Comparison of ENCODE assay signal across 11 cellular contexts in the genomic region with DNA sequence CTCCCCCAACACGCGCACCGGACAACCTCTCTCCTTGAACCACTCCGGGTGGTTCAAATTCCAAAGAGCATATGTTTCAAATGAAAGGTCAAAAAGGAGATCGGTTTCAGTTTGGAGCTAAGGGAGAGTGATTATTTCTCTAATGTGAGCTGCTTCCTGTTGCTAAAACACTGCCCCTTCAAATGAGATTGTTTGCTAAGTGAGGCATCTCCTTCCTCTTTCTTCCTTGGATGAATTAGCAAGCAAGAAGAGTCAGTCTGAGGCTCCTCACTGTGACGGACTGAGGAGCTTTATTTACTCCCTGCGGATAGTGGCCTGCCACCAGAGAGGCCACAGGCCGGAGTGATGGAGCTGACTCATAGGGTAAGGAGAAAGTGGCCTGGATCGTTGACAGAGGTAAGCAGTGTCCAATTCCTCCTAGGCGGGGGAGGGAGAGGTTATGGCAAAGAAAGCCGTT.
DNase-seq lines count a peak whose midpoint lies in the region; ATAC-seq, FAIRE-seq and TF ChIP-seq lines count a peak whose summit lies in the region.
"Had no signal": no experiment of that assay in that cellular context is flagged by ENCODE, and none has a peak within 500 bp of the region (broad histone marks: within the 10 kb centered on the region; RNA-seq: fewer than 3 reads in every experiment).

No MANE protein-coding gene starts in this region.

- intact Hi-C loops in A673 (cut with micrococcal nuclease; ENCODE audit: unreplicated experiment) (no loop called here), IMR-90 (cut with micrococcal nuclease) (no loop called here)

- H3K4me1 ChIP-seq in A673 (ENCODE audit: insufficient read depth, low read length, poor library complexity, severe bottlenecking): no peaks in the 10 kb centered on the region
- peaks cover 6% of the 10 kb centered on the region for H3K4me1 ChIP-seq in IMR-90 (ENCODE audit: control insufficient read depth, insufficient read depth, low read length)
- peaks cover 6% of the 10 kb centered on the region for H3K4me1 ChIP-seq in astrocyte (ENCODE audit: insufficient read depth, low read length)
- H3K4me1 ChIP-seq: tibial artery had no signal

- H3K27me3 Mint-ChIP-seq in astrocyte (ENCODE audit: low read depth, unreplicated experiment): no peaks in the 10 kb centered on the region
- H3K27me3 Mint-ChIP-seq: CD4-positive, alpha-beta T cell had no signal

- H3K56ac ChIP-seq in IMR-90 (ENCODE audit: extremely low read depth, insufficient read depth, low read length): peak overlapping the region; percentile 3

- dilution Hi-C loops in IMR-90 (cut with HindIII; ENCODE audit: low sequenced_read_pairs, unreplicated experiment): no loop called here

- H4K91ac ChIP-seq in IMR-90 (ENCODE audit: insufficient read depth, low read depth, low read length): peak overlapping the region; percentile 59

- WGBS in IMR-90 (ENCODE audit: extremely low coverage in 2 of 2, insufficient read length in 1 of 2), 2 experiments: no CpG with 5 or more reads among the region's 11 CpGs

- H3K9me3 ChIP-seq in A673 (ENCODE audit: low read depth, low read length, poor library complexity, severe bottlenecking): no peaks in the 10 kb centered on the region
- no peaks in the 10 kb centered on the region for H3K9me3 ChIP-seq in IMR-90 (ENCODE audit: control insufficient read depth, insufficient read depth, low read length)
- no peaks in the 10 kb centered on the region for H3K9me3 ChIP-seq in astrocyte (ENCODE audit: insufficient read depth, low read depth, low read length)
- H3K9me3 ChIP-seq: tibial artery had no signal

- in situ Hi-C loops in IMR-90 (cut with MboI; ENCODE audit: low sequenced_read_pairs): no loop called here
- in situ Hi-C loops in ACHN (cut with HindIII; ENCODE audit: low pct_ligation_motif_present, low pct_unique_long_range_greater_than_20kb, low sequenced_read_pairs): no loop called here

- H3K4me2 ChIP-seq in IMR-90 (ENCODE audit: low read depth, low read length) (peak overlapping the region; percentile 78), astrocyte (ENCODE audit: low read length) (peak overlapping the region; percentile 66)

- peak overlapping the region; percentile 81 for H2BK5ac ChIP-seq in IMR-90 (ENCODE audit: low read depth, low read length, poor library complexity, severe bottlenecking)

- H3K4me3 ChIP-seq in A673 (ENCODE audit: low read depth, low read length, poor library complexity, severe bottlenecking) (no peak overlapping the region), IMR-90 (ENCODE audit: insufficient read depth, low read depth, low read length) (peak overlapping the region; percentile 26), astrocyte (ENCODE audit: insufficient read depth, low read depth, low read length) (no peak overlapping the region)
- H3K4me3 ChIP-seq: tibial artery had no signal

- CTCF ChIA-PET in A673 (lab: Charles Lee) (no interaction called here), IMR-90 (lab: Yijun Ruan, JAX) (interaction anchor here (1.1 kb wide), 1 partner anchor 15 kb away, joined by 3 read pairs; no protein-coding TSS in a partner anchor)

- peak overlapping the region; percentile 51 for H4K5ac ChIP-seq in IMR-90 (ENCODE audit: low read depth, low read length)

- no peaks in the 10 kb centered on the region for H3K9me1 ChIP-seq in IMR-90 (ENCODE audit: insufficient read depth, low read length)

- POLR2A ChIA-PET in A673 (lab: Charles Lee; ENCODE audit: low non-redundant PET): no interaction called here
- POLR2A ChIA-PET in IMR-90 (lab: Charles Lee; ENCODE audit: unreplicated experiment): interaction anchor here (0.6 to 0.7 kb wide), 2 partner anchors 95 to 331 kb away, joined by 3 read pairs; no protein-coding TSS in a partner anchor

- TF ChIP-seq RAD21 in IMR-90 (IDR thresholded peaks at IDR 0.05; ENCODE audit: low read length): no peak

- no peak overlapping the region for H2AK9ac ChIP-seq in IMR-90 (replicated peaks; ENCODE audit: low read depth, low read length, poor library complexity)

- TF ChIP-seq POLR2A in IMR-90 (IDR thresholded peaks at IDR 0.05; ENCODE audit: low read depth, low read length): no peak

- DNase-seq in A673 (ENCODE audit: low spot score) (peak; percentile 25), IMR-90 (peak; percentile 77), astrocyte (ENCODE audit: low read depth) (peak; percentile 54), left lobe of liver (ENCODE audit: low spot score) (no peak), cerebellum (ENCODE audit: low spot score) (no peak), ureter (ENCODE audit: low spot score) (no peak), ACHN (no peak)
- DNase-seq in activated CD4-positive, alpha-beta T cell treated with anti-CD3 and anti-CD28 coated beads for 48 hours: no peak
- DNase-seq: CD4-positive, alpha-beta T cell; left colon had no signal

- BruUV-seq in A673 (replicated peaks; lab: Mats Ljungman, UMichigan) (no TSS peak), IMR-90 (replicated peaks; lab: Mats Ljungman, UMichigan) (no TSS peak)

- H3K23ac ChIP-seq in IMR-90 (ENCODE audit: low read depth, low read length): peak overlapping the region; percentile 15; the same call in 1 of the 2 replicates

- FAIRE-seq in astrocyte (lab: Jason Lieb, UNC): no peak

- ATAC-seq in IMR-90 (ENCODE audit: low read depth) (peak; percentile 88), left lobe of liver (peak; percentile 49)
- ATAC-seq: left colon had no signal

- no peaks in the 10 kb centered on the region for H3K9me3 Mint-ChIP-seq in astrocyte (ENCODE audit: unreplicated experiment)
- H3K9me3 Mint-ChIP-seq: CD4-positive, alpha-beta T cell had no signal

- H2AK5ac ChIP-seq in IMR-90 (ENCODE audit: low read depth, low read length): no peak overlapping the region

- peak overlapping the region; percentile 62 for H2AFZ ChIP-seq in IMR-90 (replicated peaks; ENCODE audit: low read length, poor library complexity)
- peak overlapping the region; percentile 44 for H2AFZ ChIP-seq in astrocyte (ENCODE audit: low read depth, low read length)

- H3K36me3 ChIP-seq in A673 (ENCODE audit: insufficient read depth, low read length, poor library complexity, severe bottlenecking) (no peaks in the 10 kb centered on the region), IMR-90 (ENCODE audit: control insufficient read depth, insufficient read depth, low read length) (no peaks in the 10 kb centered on the region), astrocyte (ENCODE audit: insufficient read depth, low read length) (no peaks in the 10 kb centered on the region)
- H3K36me3 ChIP-seq: tibial artery had no signal

- no peak overlapping the region for H3K27ac ChIP-seq in A673 (ENCODE audit: low read depth, low read length, poor library complexity, severe bottlenecking)
- H3K27ac ChIP-seq in IMR-90 (ENCODE audit: insufficient read depth, low read length): peak overlapping the region; percentile 79
- H3K27ac ChIP-seq in astrocyte (ENCODE audit: low read depth, low read length): peak overlapping the region; percentile 5
- H3K27ac ChIP-seq: tibial artery had no signal

- no peak overlapping the region for H3K4me3 Mint-ChIP-seq in astrocyte (ENCODE audit: unreplicated experiment)
- H3K4me3 Mint-ChIP-seq: CD4-positive, alpha-beta T cell had no signal

- H2BK20ac ChIP-seq in IMR-90 (ENCODE audit: low read depth, low read length): peak overlapping the region; percentile 60; the same call in 1 of the 2 replicates

- peak overlapping the region; percentile 58 for H2BK120ac ChIP-seq in IMR-90 (ENCODE audit: low read depth, low read length)

- H3K27me3 ChIP-seq in A673 (replicated peaks; ENCODE audit: insufficient read depth, low read depth, low read length, poor library complexity) (no peaks in the 10 kb centered on the region), IMR-90 (ENCODE audit: control insufficient read depth, insufficient read depth, low read length) (no peaks in the 10 kb centered on the region; the same call in 1 of the 2 replicates), astrocyte (ENCODE audit: insufficient read depth, low read length) (no peaks in the 10 kb centered on the region)
- H3K27me3 ChIP-seq: tibial artery had no signal

- H3K18ac ChIP-seq in IMR-90 (ENCODE audit: low read depth, low read length): peak overlapping the region; percentile 64

- H3K27ac Mint-ChIP-seq in astrocyte (ENCODE audit: unreplicated experiment): no peak overlapping the region
- H3K27ac Mint-ChIP-seq: CD4-positive, alpha-beta T cell had no signal

- no peaks in the 10 kb centered on the region for H3K79me2 ChIP-seq in astrocyte (ENCODE audit: insufficient read depth, low read length)

- H3K36me3 Mint-ChIP-seq in astrocyte (ENCODE audit: low read depth, unreplicated experiment): no peaks in the 10 kb centered on the region

- H4K20me1 ChIP-seq in IMR-90 (ENCODE audit: insufficient read depth, low read length): no peaks in the 10 kb centered on the region
- H4K20me1 ChIP-seq in astrocyte (ENCODE audit: insufficient read depth, low read length): no peaks in the 10 kb centered on the region

- H3K79me1 ChIP-seq in IMR-90 (ENCODE audit: low read depth in 1 of 2, low read length in 2 of 2): no peaks in the 10 kb centered on the region; a peak in 1 of 4 replicates

- H2BK15ac ChIP-seq in IMR-90 (ENCODE audit: low read depth, low read length): 0 out of 3 replicates have a peak overlapping the region, but pooled peaks have one; percentile 3

- peak overlapping the region; percentile 2 to 37; a peak in 3 of 4 replicates for H4K8ac ChIP-seq in IMR-90 (ENCODE audit: low read depth in 2 of 2, low read length in 2 of 2)

- H3K14ac ChIP-seq in IMR-90 (replicated peaks; ENCODE audit: low read depth, low read length): 0 out of 2 replicates have a peak overlapping the region, but pooled peaks have one; percentile 5

- H3K4ac ChIP-seq in IMR-90 (ENCODE audit: low read depth, low read length): peak overlapping the region; percentile 52

- H3K9ac ChIP-seq in IMR-90 (ENCODE audit: low read depth, low read length) (peak overlapping the region; percentile 25), astrocyte (ENCODE audit: low read length) (peak overlapping the region; percentile 22)

- no peak for TF ChIP-seq CTCF in A673 (conservative IDR thresholded peaks at IDR 0.05; ENCODE audit: low read depth, low read length)
- TF ChIP-seq CTCF in IMR-90 (conservative IDR thresholded peaks at IDR 0.05; ENCODE audit: low read depth, low read length): no peak
- TF ChIP-seq CTCF in astrocyte (IDR thresholded peaks at IDR 0.05; ENCODE audit: insufficient read depth, low read depth, low read length): no peak

- H3K4me1 Mint-ChIP-seq in astrocyte (ENCODE audit: low read depth, unreplicated experiment): peaks cover 2% of the 10 kb centered on the region

TF ChIP-seq in IMR-90, 13 proteins besides CTCF, POLR2A, EP300 and RAD21:
- 0 out of 2 replicates have a peak, but pooled peaks have one; percentile 21 for TF ChIP-seq FOS (IDR thresholded peaks at IDR 0.05; ENCODE audit: low read depth, low read length)
- no peak for TF ChIP-seq RCOR1 (IDR thresholded peaks at IDR 0.05; ENCODE audit: insufficient replicate concordance, low read length)

Comparison
In these comparisons a context has a peak if more than half of its experiments do, and no peak if none do; other contexts are left out.
1. DNase-seq: peak in A673 (single experiment), IMR-90 (single experiment) and astrocyte (single experiment); none in left lobe of liver (single experiment), activated CD4-positive, alpha-beta T cell treated with anti-CD3 and anti-CD28 coated beads for 48 hours (single experiment), cerebellum (single experiment), ureter (single experiment) and ACHN (single experiment).